In genomic region chrX:47481160-47481559, GRCh38 we compare ENCODE assay signal across 15 cellular contexts. TPM values are rescaled to one million over a fixed set of nuclear protein-coding genes. Genes with fewer than 3 reads are reported as not detected.
DNase-seq lines count a peak whose midpoint lies in the region; ATAC-seq, FAIRE-seq and TF ChIP-seq lines count a peak whose summit lies in the region.
"Had no signal": no experiment of that assay in that cellular context is flagged by ENCODE, and none has a peak within 500 bp of the region (broad histone marks: within the 10 kb centered on the region; RNA-seq: fewer than 3 reads in every experiment).

No MANE protein-coding gene starts in this region.

- H4K20me1 ChIP-seq in HepG2 (ENCODE audit: insufficient read depth, low read length) (no peaks in the 10 kb centered on the region), OCI-LY7 (ENCODE audit: insufficient read depth, low read length) (no peaks in the 10 kb centered on the region)

- H3K4me1 ChIP-seq in HepG2 (ENCODE audit: insufficient read depth, low read length) (no peaks in the 10 kb centered on the region), right lobe of liver (no peaks in the 10 kb centered on the region), OCI-LY7 (ENCODE audit: insufficient read depth, low read length, poor library complexity, severe bottlenecking) (peaks cover 29% of the 10 kb centered on the region)

- no peak overlapping the region for H3K4me2 ChIP-seq in HepG2 (ENCODE audit: low read depth, low read length)
- H3K4me2 ChIP-seq in OCI-LY7 (ENCODE audit: low read length) = peak overlapping the region; percentile 97

- H3K27ac Mint-ChIP-seq in brain (peak overlapping the region in 1 of 5 experiments; percentile 94), type B pancreatic cell (no peak overlapping the region)

- in situ Hi-C loops in HepG2 (cut with HindIII; ENCODE audit: extremely low pct_ligation_motif_present, low pct_unique_long_range_greater_than_20kb) = no loop called here

- H3K4me1 Mint-ChIP-seq in brain (peaks cover 36% of the 10 kb centered on the region), type B pancreatic cell (ENCODE audit: unreplicated experiment) (peaks cover 19% of the 10 kb centered on the region)

- no peak overlapping the region for H3K27ac ChIP-seq in HepG2 (ENCODE audit: extremely low read length, insufficient read depth, low read length)
- no peak overlapping the region for H3K27ac ChIP-seq in right lobe of liver
- H3K27ac ChIP-seq in OCI-LY7 (ENCODE audit: low read depth, low read length, poor library complexity, severe bottlenecking) = no peak overlapping the region
- H3K27ac ChIP-seq: adrenal gland had no signal

- H3K4me3 Mint-ChIP-seq in brain (peak overlapping the region; percentile 84 to 96 (median 92)), type B pancreatic cell (peak overlapping the region; percentile 54)

- no peaks in the 10 kb centered on the region for H3K36me3 Mint-ChIP-seq in brain
- H3K36me3 Mint-ChIP-seq in type B pancreatic cell = peaks cover 4% of the 10 kb centered on the region

- intact Hi-C loops in HepG2 (cut with micrococcal nuclease; ENCODE audit: unreplicated experiment) = no loop called here
- intact Hi-C loops in right lobe of liver (cut with DNase I) = no loop called here
- intact Hi-C loops in OCI-LY7 (cut with micrococcal nuclease; ENCODE audit: unreplicated experiment) = loop anchor here (10.0 kb wide), 1 partner anchor 116 kb away; no protein-coding TSS in a partner anchor

- ATAC-seq in HepG2 = no peak
- no peak for ATAC-seq in right lobe of liver
- no peak for ATAC-seq in HG03045 (IDR thresholded peaks at IDR 0.05; ENCODE audit: unreplicated experiment)
- ATAC-seq in GM18511 (IDR thresholded peaks at IDR 0.05; ENCODE audit: unreplicated experiment) = no peak
- ATAC-seq: left cardiac atrium had no signal

- no peaks in the 10 kb centered on the region for H3K9me3 ChIP-seq in HepG2 (ENCODE audit: low read length)
- no peaks in the 10 kb centered on the region for H3K9me3 ChIP-seq in right lobe of liver
- no peaks in the 10 kb centered on the region for H3K9me3 ChIP-seq in OCI-LY7 (ENCODE audit: low read length)
- H3K9me3 ChIP-seq: adrenal gland had no signal

- no peak for TF ChIP-seq RAD21 in HepG2 (CRISPR knock-in tag; IDR thresholded peaks at IDR 0.05)

- H3K36me3 ChIP-seq in HepG2 (replicated peaks in 1 of 2; ENCODE audit: control insufficient read depth in 1 of 2, insufficient read depth in 2 of 2, low read length in 2 of 2) = no peaks in the 10 kb centered on the region
- H3K36me3 ChIP-seq in right lobe of liver = no peaks in the 10 kb centered on the region
- H3K36me3 ChIP-seq in OCI-LY7 (ENCODE audit: insufficient read depth, low read length) = no peaks in the 10 kb centered on the region; the same call in 1 of the 2 replicates
- H3K36me3 ChIP-seq: adrenal gland had no signal

- POLR2A ChIA-PET in HepG2 (lab: Yijun Ruan, JAX) (no interaction called here), OCI-LY7 (lab: Charles Lee) (no interaction called here)

- TF ChIP-seq CTCF in HepG2 (CRISPR knock-in tag; IDR thresholded peaks at IDR 0.05) (no peak), right lobe of liver (IDR thresholded peaks at IDR 0.05) (no peak), OCI-LY7 (conservative IDR thresholded peaks at IDR 0.05; ENCODE audit: low read length) (no peak), brain (conservative IDR thresholded peaks at IDR 0.05) (peak in 1 of 2 experiments; percentile 0), type B pancreatic cell (conservative IDR thresholded peaks at IDR 0.05) (no peak)

- no peaks in the 10 kb centered on the region for H3K9me2 ChIP-seq in OCI-LY7 (ENCODE audit: insufficient read depth, low read length)

- DNase-seq in HepG2 (ENCODE audit: low spot score) (no peak), right lobe of liver (no peak), OCI-LY7 (ENCODE audit: low spot score) (no peak), type B pancreatic cell (ENCODE audit: extremely low spot score, unreplicated experiment) (no peak)
- no peak for DNase-seq in stimulated activated CD8-positive, alpha-beta memory T cell treated with anti-CD3 and anti-CD28 coated beads, Interleukin-4, amount 100 ng/mL, for 48 hours
- DNase-seq: activated CD4-positive, alpha-beta T cell treated with anti-CD3 and anti-CD28 coated beads for 48 hours; adrenal gland; GF-D8; left cardiac atrium; NCI-H2171 treated with DMSO at 0.1 percent for 48 hours; right cardiac atrium; stimulated activated CD4-positive, alpha-beta T cell treated with anti-CD3 and anti-CD28 coated beads, Interleukin-4, amount 100 ng/mL, for 4 hours had no signal

- FAIRE-seq in HepG2 (lab: Jason Lieb, UNC) = peak; percentile 44

- BruUV-seq in HepG2 (replicated peaks; lab: Mats Ljungman, UMichigan) = no TSS peak
- no TSS peak for BruUV-seq in OCI-LY7 (replicated peaks; lab: Mats Ljungman, UMichigan)

- TF ChIP-seq POLR2A in HepG2 (IDR thresholded peaks at IDR 0.05; ENCODE audit: insufficient read depth in 1 of 2, low read depth in 2 of 2, low read length in 2 of 2) (no peak), right lobe of liver (IDR thresholded peaks at IDR 0.05) (no peak)

- CTCF ChIA-PET in HepG2 (lab: Yijun Ruan, JAX; ENCODE audit: low intra/inter-chr PET ratio, low total read pairs) = no interaction called here
- CTCF ChIA-PET in OCI-LY7 (lab: Charles Lee; ENCODE audit: unreplicated experiment) = no interaction called here

- no peak for TF ChIP-seq EP300 in HepG2 (IDR thresholded peaks at IDR 0.05; ENCODE audit: low read depth in 2 of 2, low read length in 2 of 2)
- no peak for TF ChIP-seq EP300 in HepG2 (CRISPR knock-in tag; IDR thresholded peaks at IDR 0.05; ENCODE audit: borderline replicate concordance)

- H3K27me3 ChIP-seq in HepG2 (ENCODE audit: control insufficient read depth in 1 of 2, insufficient read depth in 2 of 2, low read length in 2 of 2) (no peaks in the 10 kb centered on the region; a peak in 1 of 5 replicates), right lobe of liver (no peaks in the 10 kb centered on the region)
- H3K27me3 ChIP-seq: adrenal gland had no signal

- H3K27me3 Mint-ChIP-seq in brain (peaks cover 3% of the 10 kb centered on the region), type B pancreatic cell (no peaks in the 10 kb centered on the region)

- H2AFZ ChIP-seq in HepG2 (ENCODE audit: low read length) (no peak overlapping the region), OCI-LY7 (ENCODE audit: low read length) (no peak overlapping the region)

- H3K9ac ChIP-seq in HepG2 (ENCODE audit: insufficient read depth, low read depth, low read length) = no peak overlapping the region

- H3K79me2 ChIP-seq in HepG2 (ENCODE audit: insufficient read depth, low read length) (peaks cover 21% of the 10 kb centered on the region), OCI-LY7 (ENCODE audit: insufficient read depth, low read depth, low read length) (peaks cover 62% of the 10 kb centered on the region)

- H3K4me3 ChIP-seq in HepG2 (replicated peaks in 1 of 3; ENCODE audit: insufficient read depth in 1 of 3, low read depth in 2 of 3, low read length in 3 of 3) = no peak overlapping the region
- H3K4me3 ChIP-seq in right lobe of liver = no peak overlapping the region
- H3K4me3 ChIP-seq in OCI-LY7 (ENCODE audit: low read depth, low read length, poor library complexity, severe bottlenecking) = peak overlapping the region; percentile 91

- H3K9me3 Mint-ChIP-seq in brain (peaks cover 0 to 3% (median 0%) of the 10 kb centered on the region in 5 experiments), type B pancreatic cell (peaks cover 4% of the 10 kb centered on the region)

- 90% methylated on average over 2 of the region's 2 CpGs for WGBS in HepG2 (ENCODE audit: low lambda C conversion rate)
- WGBS in right lobe of liver (ENCODE audit: insufficient coverage, low coverage, low lambda C conversion rate, missing lambda C conversion rate) = 83% methylated on average over 2 of the region's 2 CpGs

TF ChIP-seq in HepG2, 621 proteins besides CTCF, POLR2A, EP300 and RAD21 (continues in another document):
- no peak for TF ChIP-seq ZBTB7B (CRISPR knock-in tag; IDR thresholded peaks at IDR 0.05)
- TF ChIP-seq ZNF121 (CRISPR knock-in tag; IDR thresholded peaks at IDR 0.05) = peak; percentile 57

RNA-seq across cellular contexts. Expression of gene ZNF41, which starts 1.9 kb away (rescaled TPM):
- total RNA-seq in HepG2 (2016; rRNA removed; fragmentation: Illumina TruSeq; extraction: Trizol) = 3.9 and 7.2 TPM in 2 replicates
- 0.79 and 0.91 TPM in 2 replicates for total RNA-seq in HepG2 (2016; cell fraction: cytosol; rRNA removed; fragmentation: Illumina TruSeq; extraction: Trizol; ENCODE audit: low read depth)
- 4.5 and 6.4 TPM in 2 replicates for total RNA-seq in HepG2 (2016; cell fraction: insoluble cytoplasmic fraction; rRNA removed; fragmentation: Illumina TruSeq; extraction: Trizol)
- total RNA-seq in HepG2 (2016; cell fraction: membrane; rRNA removed; fragmentation: Illumina TruSeq; extraction: Trizol) = 2.5 and 2.7 TPM in 2 replicates
- 3.9 and 4.7 TPM in 2 replicates for total RNA-seq in HepG2 (2016; cell fraction: nucleus; rRNA removed; fragmentation: Illumina TruSeq; extraction: Trizol)
- polyA plus RNA-seq in HepG2 (2011; rRNA removed) = 1.9 and 2.3 TPM in 2 replicates
- polyA plus RNA-seq in HepG2 (2011; cell fraction: cytosol; rRNA removed) = 1.7 TPM in 2 replicates
- 1.8 and 2.0 TPM in 2 replicates for polyA plus RNA-seq in HepG2 (2011; cell fraction: nucleus; rRNA removed)
- 1.2 and 1.9 TPM in 2 replicates for polyA plus RNA-seq in HepG2 (2012)
- polyA plus RNA-seq in HepG2 (2016; cell fraction: cytosol; fragmentation: Illumina TruSeq; extraction: Trizol; ENCODE audit: low read depth) = 0.16 and 0.38 TPM in 2 replicates
- 4.1 and 4.4 TPM in 2 replicates for polyA plus RNA-seq in HepG2 (2016; cell fraction: insoluble cytoplasmic fraction; fragmentation: Illumina TruSeq; extraction: Trizol; ENCODE audit: low read depth)
- 0.73 and 1.2 TPM in 2 replicates for polyA plus RNA-seq in HepG2 (2016; cell fraction: membrane; fragmentation: Illumina TruSeq; extraction: Trizol; ENCODE audit: low read depth)
- polyA plus RNA-seq in HepG2 (2016; cell fraction: nucleus; fragmentation: Illumina TruSeq; extraction: Trizol; ENCODE audit: insufficient read depth, low read depth) = 6.2 and 8.6 TPM in 2 replicates
- polyA minus RNA-seq in HepG2 (2011; rRNA and poly(A)+ RNA removed; ENCODE audit: low replicate concordance) = 3.2 and 13.5 TPM in 2 replicates
- 1.9 and 3.3 TPM in 2 replicates for polyA minus RNA-seq in HepG2 (2011; cell fraction: cytosol; rRNA and poly(A)+ RNA removed)
- 4.5 and 5.2 TPM in 2 replicates for polyA minus RNA-seq in HepG2 (2011; cell fraction: nucleus; rRNA and poly(A)+ RNA removed)
- 1 to 10 TPM; 2.7 to 6.1 (median 3.9) TPM for total RNA-seq in right lobe of liver
- 8.4 and 10.7 TPM in 2 replicates for total RNA-seq in OCI-LY7 (2014; rRNA removed; shearing (Covaris generic))
- 9.7 and 10.7 TPM in 2 replicates for total RNA-seq in OCI-LY7 (2022)
- 5.0 TPM for polyA plus RNA-seq in brain (ENCODE audit: insufficient read depth, low read depth, low replicate concordance)
- total RNA-seq in type B pancreatic cell (ENCODE audit: low replicate concordance) = 7.5 and 9.3 TPM in 2 replicates
